Comparison of ENCODE assay signal across 15 cellular contexts in the genomic region with DNA sequence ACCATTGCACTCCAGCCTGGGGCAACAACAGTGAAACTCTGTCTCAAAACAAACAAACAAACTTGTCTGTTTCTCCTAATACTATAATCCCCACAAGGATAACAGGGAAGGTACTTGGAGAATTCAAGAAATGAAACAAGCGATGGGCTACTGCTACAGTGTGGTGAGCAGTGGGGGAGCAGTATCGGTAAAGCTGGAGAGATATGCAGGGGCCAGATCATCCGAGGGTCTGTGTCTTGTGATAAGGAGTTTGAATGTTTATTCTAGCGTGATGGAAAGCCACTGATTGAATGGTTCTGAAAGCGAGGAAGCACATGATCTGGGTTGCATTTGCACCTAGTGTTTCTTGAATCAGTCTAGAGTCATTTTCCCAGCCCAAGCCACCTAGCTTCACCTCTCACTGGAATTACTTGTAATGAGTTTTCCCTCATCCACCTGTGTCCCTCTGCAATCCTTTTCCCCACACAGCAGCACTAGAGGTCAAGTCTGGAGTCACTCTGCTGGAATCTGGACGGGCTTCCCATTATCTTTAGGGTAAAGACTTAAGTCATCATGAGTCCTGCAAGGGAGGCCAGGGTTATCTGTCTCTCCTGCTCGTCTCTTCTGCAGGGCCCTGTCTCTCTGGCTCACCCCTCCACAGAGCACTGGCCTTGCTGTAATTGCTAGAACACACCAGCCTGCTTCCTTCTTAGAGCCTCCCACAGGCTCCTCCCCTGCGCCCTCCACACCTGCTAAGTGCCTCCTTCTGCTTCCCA.
A peak's percentile ranks its signal among the peaks of the same experiment; 100 is the strongest.
DNase-seq lines count a peak whose midpoint lies in the region; ATAC-seq and TF ChIP-seq lines count a peak whose summit lies in the region.
"Had no signal": no experiment of that assay in that cellular context is flagged by ENCODE, and none has a peak within 500 bp of the region (broad histone marks: within the 10 kb centered on the region; RNA-seq: fewer than 3 reads in every experiment).

No MANE protein-coding gene starts in this region.

- no peak for DNase-seq in stimulated activated naive CD8-positive, alpha-beta T cell treated with anti-CD3 and anti-CD28 coated beads, Interleukin-15, Interleukin-2, amounts not matched to agents 100 U/mL and 50 U/mL, for 24 hours
- DNase-seq in stimulated activated naive CD8-positive, alpha-beta T cell treated with anti-CD3 and anti-CD28 coated beads, Interleukin-15, amount 100 ng/mL, for 72 hours = no peak
- DNase-seq in RPMI8226 = peak; percentile 7
- peak in 1 of 2 donors; percentile 53 for DNase-seq in foreskin keratinocyte
- no peak for DNase-seq in SW 1271 (lab: John Stamatoyannopoulos, UW)
- no peak for DNase-seq in activated CD4-positive, CD25-positive, alpha-beta regulatory T cell treated with anti-CD3 and anti-CD28 coated beads, Interleukin-2, amount 50 U/mL, for 72 hours
- DNase-seq: activated CD8-positive, alpha-beta memory T cell treated with anti-CD3 and anti-CD28 coated beads for 24 hours; activated effector memory CD4-positive, alpha-beta T cell treated with Interleukin-2 at 50 U/mL for 16 hours; foreskin fibroblast; HCEC 1CT; SIG-M5; sigmoid colon; stimulated activated naive CD4-positive, alpha-beta T cell treated with Interleukin-2 at 50 U/mL for 16 hours had no signal

- TF ChIP-seq CTCF in foreskin keratinocyte (conservative IDR thresholded peaks at IDR 0.05) = no peak

- H3K27ac ChIP-seq in foreskin keratinocyte = no peak overlapping the region
- H3K27ac ChIP-seq: sigmoid colon had no signal

- H3K27me3 ChIP-seq in foreskin keratinocyte = no peaks in the 10 kb centered on the region
- H3K27me3 ChIP-seq: sigmoid colon had no signal

- H3K27me3 Mint-ChIP-seq in stimulated activated naive CD8-positive, alpha-beta T cell treated with anti-CD3 and anti-CD28 coated beads, Interleukin-15, amount 100 ng/mL, for 72 hours = peaks cover 12% of the 10 kb centered on the region

- no peak overlapping the region for H3K4me3 Mint-ChIP-seq in stimulated activated naive CD8-positive, alpha-beta T cell treated with anti-CD3 and anti-CD28 coated beads, Interleukin-15, amount 100 ng/mL, for 72 hours

- peak; percentile 12 for ATAC-seq in stimulated activated naive CD8-positive, alpha-beta T cell treated with anti-CD3 and anti-CD28 coated beads, Interleukin-15, Interleukin-2, amounts not matched to agents 100 U/mL and 50 U/mL, for 24 hours
- ATAC-seq in stimulated activated naive CD8-positive, alpha-beta T cell treated with anti-CD3 and anti-CD28 coated beads, Interleukin-15, amount 100 ng/mL, for 72 hours = no peak
- ATAC-seq in foreskin keratinocyte (peak; percentile 82), HG03378 (IDR thresholded peaks at IDR 0.05; ENCODE audit: unreplicated experiment) (no peak), HG03175 (IDR thresholded peaks at IDR 0.05; ENCODE audit: unreplicated experiment) (no peak)

- no peaks in the 10 kb centered on the region for H3K4me1 ChIP-seq in foreskin keratinocyte

- H3K9me3 Mint-ChIP-seq in stimulated activated naive CD8-positive, alpha-beta T cell treated with anti-CD3 and anti-CD28 coated beads, Interleukin-15, amount 100 ng/mL, for 72 hours = no peaks in the 10 kb centered on the region

- no peak overlapping the region for H3K27ac Mint-ChIP-seq in stimulated activated naive CD8-positive, alpha-beta T cell treated with anti-CD3 and anti-CD28 coated beads, Interleukin-15, amount 100 ng/mL, for 72 hours

- peaks cover 25% of the 10 kb centered on the region for H3K4me1 Mint-ChIP-seq in stimulated activated naive CD8-positive, alpha-beta T cell treated with anti-CD3 and anti-CD28 coated beads, Interleukin-15, amount 100 ng/mL, for 72 hours

Comparison
In these comparisons a context has a peak if more than half of its experiments do, and no peak if none do; other contexts are left out.
1. ATAC-seq: peak in stimulated activated naive CD8-positive, alpha-beta T cell treated with anti-CD3 and anti-CD28 coated beads, Interleukin-15, Interleukin-2, amounts not matched to agents 100 U/mL and 50 U/mL, for 24 hours (single experiment) and foreskin keratinocyte (single experiment); none in stimulated activated naive CD8-positive, alpha-beta T cell treated with anti-CD3 and anti-CD28 coated beads, Interleukin-15, amount 100 ng/mL, for 72 hours (single experiment), HG03378 (single experiment) and HG03175 (single experiment).